Comparison of ENCODE assay signal across 15 cellular contexts in genomic region chr4:108213308-108213707, GRCh38. TPM values are rescaled to one million over a fixed set of nuclear protein-coding genes. Genes with fewer than 3 reads are reported as not detected.
DNase-seq lines count a peak whose midpoint lies in the region; ATAC-seq, FAIRE-seq and TF ChIP-seq lines count a peak whose summit lies in the region.
"Had no signal": no experiment of that assay in that cellular context is flagged by ENCODE, and none has a peak within 500 bp of the region (broad histone marks: within the 10 kb centered on the region; RNA-seq: fewer than 3 reads in every experiment).

No MANE protein-coding gene starts in this region.

- ATAC-seq in Right ventricle myocardium inferior: no peak
- peak; percentile 60 for ATAC-seq in stimulated activated memory B cell treated with anti-CD40 and anti-IgM and Interleukin-4, amounts not matched to agents 10 μg/mL and 1 μg/mL and 100 μg/mL, for 72 hours
- ATAC-seq in GM19397 (IDR thresholded peaks at IDR 0.05; ENCODE audit: unreplicated experiment): no peak
- ATAC-seq: HCT116 had no signal

- H3K36me3 ChIP-seq in cardiac muscle cell (no peaks in the 10 kb centered on the region), H1 (ENCODE audit: control insufficient read depth in 2 of 4, insufficient read depth in 4 of 4, low read length in 3 of 4) (no peaks in the 10 kb centered on the region), neural progenitor cell (no peaks in the 10 kb centered on the region), ovary (no peaks in the 10 kb centered on the region)
- H3K36me3 ChIP-seq: BLaER1 treated with 17β-estradiol and CSF1 and Interleukin-3, amounts not matched to agents 10 nM and 100 nM had no signal

- H3K79me2 ChIP-seq in H1 (ENCODE audit: control insufficient read depth in 1 of 2, insufficient read depth in 2 of 2, low read length in 2 of 2) (no peaks in the 10 kb centered on the region), neural progenitor cell (ENCODE audit: low read depth) (no peaks in the 10 kb centered on the region)

- no peaks in the 10 kb centered on the region for H3F3A ChIP-seq in neural progenitor cell (ENCODE audit: low read depth)

- H3K36me3 Mint-ChIP-seq in neural progenitor cell: no peaks in the 10 kb centered on the region
- H3K36me3 Mint-ChIP-seq in stimulated activated memory B cell treated with anti-CD40 and anti-IgM and Interleukin-4, amounts not matched to agents 10 μg/mL and 1 μg/mL and 100 μg/mL, for 72 hours: no peaks in the 10 kb centered on the region

- H3K27me3 Mint-ChIP-seq in neural progenitor cell (ENCODE audit: insufficient read depth, low read depth): no peaks in the 10 kb centered on the region
- no peaks in the 10 kb centered on the region for H3K27me3 Mint-ChIP-seq in stimulated activated memory B cell treated with anti-CD40 and anti-IgM and Interleukin-4, amounts not matched to agents 10 μg/mL and 1 μg/mL and 100 μg/mL, for 72 hours
- H3K27me3 Mint-ChIP-seq: CD4-positive, CD25-positive, alpha-beta regulatory T cell had no signal

- no peak overlapping the region for H2AK5ac ChIP-seq in H1 (ENCODE audit: low read depth, low read length)

- H2BK15ac ChIP-seq in H1 (ENCODE audit: low read length): no peak overlapping the region

- H3K9ac ChIP-seq in H1 (replicated peaks in 1 of 4; ENCODE audit: extremely low read depth in 1 of 4, low read depth in 3 of 4, low read length in 3 of 4): no peak overlapping the region
- H3K9ac ChIP-seq in neural progenitor cell: no peak overlapping the region
- H3K9ac ChIP-seq: BLaER1 treated with 17β-estradiol and CSF1 and Interleukin-3, amounts not matched to agents 10 nM and 100 nM had no signal

- no peak overlapping the region for H2BK20ac ChIP-seq in H1 (ENCODE audit: low read length)

- no peak overlapping the region for H4K5ac ChIP-seq in H1 (ENCODE audit: insufficient read length, low read depth, low read length)

- H3K27ac ChIP-seq in cardiac muscle cell: peak overlapping the region; percentile 56
- H3K27ac ChIP-seq in H1 (ENCODE audit: low read depth, low read length): no peak overlapping the region
- no peak overlapping the region for H3K27ac ChIP-seq in neural progenitor cell
- H3K27ac ChIP-seq in ovary: no peak overlapping the region
- H3K27ac ChIP-seq: BLaER1 treated with 17β-estradiol and CSF1 and Interleukin-3, amounts not matched to agents 10 nM and 100 nM had no signal

- DNase-seq in cardiac muscle cell (ENCODE audit: low read depth in 1 of 2, low spot score in 1 of 2) (peak in 1 of 2 donors; percentile 13), Right ventricle myocardium inferior (ENCODE audit: missing footprints) (no peak), H1 (ENCODE audit: low read depth in 1 of 2, low spot score in 2 of 2) (no peak), neural progenitor cell (ENCODE audit: low spot score) (peak; percentile 51), ovary (no peak), posterior cingulate gyrus (no peak)
- DNase-seq: ACHN; Calu3; CD4-positive, CD25-positive, alpha-beta regulatory T cell; DMS 273 treated with DMSO at 0.1 percent for 48 hours had no signal

- H3K56ac ChIP-seq in H1 (replicated peaks; ENCODE audit: insufficient read length, low read depth, low read length): no peak overlapping the region

- H3K4me3 Mint-ChIP-seq in neural progenitor cell: no peak overlapping the region
- no peak overlapping the region for H3K4me3 Mint-ChIP-seq in stimulated activated memory B cell treated with anti-CD40 and anti-IgM and Interleukin-4, amounts not matched to agents 10 μg/mL and 1 μg/mL and 100 μg/mL, for 72 hours
- H3K4me3 Mint-ChIP-seq: CD4-positive, CD25-positive, alpha-beta regulatory T cell had no signal

- no peak for TF ChIP-seq RAD21 in H1 (IDR thresholded peaks at IDR 0.05 in 1 of 2, conservative IDR thresholded peaks at IDR 0.05 in 1 of 2; ENCODE audit: low read depth in 2 of 2, low read length in 2 of 2)

- H3K4me3 ChIP-seq in cardiac muscle cell (no peak overlapping the region), H1 (ENCODE audit: extremely low read depth in 1 of 4, insufficient read depth in 2 of 4, low read depth in 3 of 4, low read length in 4 of 4) (no peak overlapping the region), neural progenitor cell (no peak overlapping the region), ovary (no peak overlapping the region)
- H3K4me3 ChIP-seq: BLaER1 treated with 17β-estradiol and CSF1 and Interleukin-3, amounts not matched to agents 10 nM and 100 nM had no signal

- H2AFZ ChIP-seq in H1 (ENCODE audit: low read length) (no peak overlapping the region), neural progenitor cell (replicated peaks) (no peak overlapping the region)

- H4K91ac ChIP-seq in H1 (replicated peaks; ENCODE audit: insufficient read length, low read length): no peak overlapping the region

- whole genome bisulfite sequencing in H1 (ENCODE audit: extremely low coverage in 1 of 2, insufficient coverage in 1 of 2, insufficient read length in 1 of 2, insufficient replicate concordance in 2 of 2, low coverage in 1 of 2, low lambda C conversion rate in 2 of 2, missing lambda C conversion rate in 1 of 2), 2 experiments: 82% methylated on average over 3 of the region's 3 CpGs; no CpG with 5 or more reads in 1 of the 2 experiments
- WGBS in ovary, 3 donors: 80 to 87% (median 80%) methylated on average over 3 of the region's 3 CpGs

- H3K9me3 Mint-ChIP-seq in neural progenitor cell: no peaks in the 10 kb centered on the region
- H3K9me3 Mint-ChIP-seq in stimulated activated memory B cell treated with anti-CD40 and anti-IgM and Interleukin-4, amounts not matched to agents 10 μg/mL and 1 μg/mL and 100 μg/mL, for 72 hours: peaks cover 2% of the 10 kb centered on the region

- H2BK5ac ChIP-seq in H1 (ENCODE audit: low read depth, low read length): no peak overlapping the region

- no peak overlapping the region for H4K8ac ChIP-seq in H1 (ENCODE audit: extremely low read depth, insufficient read depth, low read length)

- peak overlapping the region; percentile 32 for H3K23ac ChIP-seq in H1 (ENCODE audit: insufficient read length)

- no peaks in the 10 kb centered on the region for H3K79me1 ChIP-seq in H1 (ENCODE audit: low read depth, low read length)

- H3K9me3 ChIP-seq in cardiac muscle cell (ENCODE audit: low read depth) (no peaks in the 10 kb centered on the region), H1 (ENCODE audit: insufficient read depth in 2 of 2, low read depth in 1 of 2, low read length in 1 of 2) (no peaks in the 10 kb centered on the region), neural progenitor cell (ENCODE audit: low read depth) (no peaks in the 10 kb centered on the region), ovary (no peaks in the 10 kb centered on the region)

- peaks cover 31% of the 10 kb centered on the region for H3K4me1 Mint-ChIP-seq in neural progenitor cell
- H3K4me1 Mint-ChIP-seq in stimulated activated memory B cell treated with anti-CD40 and anti-IgM and Interleukin-4, amounts not matched to agents 10 μg/mL and 1 μg/mL and 100 μg/mL, for 72 hours: no peaks in the 10 kb centered on the region

- H4K20me1 ChIP-seq in H1 (replicated peaks in 1 of 2; ENCODE audit: control insufficient read depth in 1 of 2, insufficient read depth in 2 of 2, low read length in 2 of 2) (no peaks in the 10 kb centered on the region), neural progenitor cell (ENCODE audit: low read depth) (no peaks in the 10 kb centered on the region)
- H4K20me1 ChIP-seq: BLaER1 treated with 17β-estradiol and CSF1 and Interleukin-3, amounts not matched to agents 10 nM and 100 nM had no signal

- H3K23me2 ChIP-seq in H1 (ENCODE audit: low read depth, low read length): no peaks in the 10 kb centered on the region

- TF ChIP-seq POLR2A in H1 (IDR thresholded peaks at IDR 0.05; ENCODE audit: control extremely low read depth in 1 of 2, low read depth in 2 of 2, low read length in 2 of 2) (no peak), ovary (IDR thresholded peaks at IDR 0.05) (no peak)

- TF ChIP-seq EP300 in H1 (IDR thresholded peaks at IDR 0.05; ENCODE audit: borderline replicate concordance in 1 of 2, low read depth in 2 of 2, low read length in 2 of 2) (no peak), ovary (IDR thresholded peaks at IDR 0.05) (no peak)

- no peak overlapping the region for H3K18ac ChIP-seq in H1 (ENCODE audit: extremely low read depth, low read length)

- no peaks in the 10 kb centered on the region for H3K27me3 ChIP-seq in cardiac muscle cell
- H3K27me3 ChIP-seq in H1 (replicated peaks in 1 of 4; ENCODE audit: control insufficient read depth in 3 of 4, extremely low read depth in 1 of 4, insufficient read depth in 3 of 4, low read length in 3 of 4): no peaks in the 10 kb centered on the region
- H3K27me3 ChIP-seq in neural progenitor cell: no peaks in the 10 kb centered on the region
- no peaks in the 10 kb centered on the region for H3K27me3 ChIP-seq in ovary
- H3K27me3 ChIP-seq: BLaER1 treated with 17β-estradiol and CSF1 and Interleukin-3, amounts not matched to agents 10 nM and 100 nM had no signal

- no peak overlapping the region for H3K4ac ChIP-seq in H1 (replicated peaks; ENCODE audit: insufficient read length, low read depth, low read length)

- peak overlapping the region; percentile 64 for H3K27ac Mint-ChIP-seq in neural progenitor cell
- no peak overlapping the region for H3K27ac Mint-ChIP-seq in stimulated activated memory B cell treated with anti-CD40 and anti-IgM and Interleukin-4, amounts not matched to agents 10 μg/mL and 1 μg/mL and 100 μg/mL, for 72 hours
- H3K27ac Mint-ChIP-seq: CD4-positive, CD25-positive, alpha-beta regulatory T cell had no signal

- H3K14ac ChIP-seq in H1 (ENCODE audit: insufficient read length): no peak overlapping the region

- no peak overlapping the region for H2BK120ac ChIP-seq in H1 (replicated peaks; ENCODE audit: low read depth, low read length)

- POLR2A ChIA-PET in H1 (lab: Charles Lee; ENCODE audit: partially characterized antibody): no interaction called here

- CTCF ChIA-PET in H1 (lab: Charles Lee; ENCODE audit: partially characterized antibody): no interaction called here

- no peak overlapping the region for H2BK12ac ChIP-seq in H1 (ENCODE audit: low read depth, low read length)

- TF ChIP-seq CTCF in cardiac muscle cell (IDR thresholded peaks at IDR 0.05; ENCODE audit: low read depth, low read length): no peak
- TF ChIP-seq CTCF in H1 (IDR thresholded peaks at IDR 0.05; ENCODE audit: control extremely low read depth in 1 of 3, insufficient read depth in 1 of 3, low read depth in 1 of 3, low read length in 3 of 3): no peak
- no peak for TF ChIP-seq CTCF in neural progenitor cell (IDR thresholded peaks at IDR 0.05)
- no peak for TF ChIP-seq CTCF in ovary (IDR thresholded peaks at IDR 0.05)

- FAIRE-seq in H1 (lab: Jason Lieb, UNC): no peak
- FAIRE-seq: H54 had no signal

- intact Hi-C loops in Right ventricle myocardium inferior (cut with DNase I) (no loop called here), ovary (cut with DNase I) (no loop called here), posterior cingulate gyrus (cut with DNase I) (no loop called here)

- H3K4me2 ChIP-seq in H1 (ENCODE audit: insufficient read depth in 1 of 2, low read depth in 2 of 2, low read length in 2 of 2) (no peak overlapping the region), neural progenitor cell (peak overlapping the region; percentile 49)

- H3K4me1 ChIP-seq in cardiac muscle cell (ENCODE audit: low read depth): peaks cover 16% of the 10 kb centered on the region
- no peaks in the 10 kb centered on the region for H3K4me1 ChIP-seq in H1 (replicated peaks in 1 of 4; ENCODE audit: control insufficient read depth in 3 of 4, insufficient read depth in 4 of 4, low read length in 3 of 4)
- peaks cover 25% of the 10 kb centered on the region for H3K4me1 ChIP-seq in neural progenitor cell
- no peaks in the 10 kb centered on the region for H3K4me1 ChIP-seq in ovary (ENCODE audit: insufficient read depth)

RNA-seq across cellular contexts. Expression of gene LEF1, which starts 44.6 kb away (rescaled TPM):
- total RNA-seq in cardiac muscle cell (67.2 and 70.3 TPM in 2 replicates), Right ventricle myocardium inferior (0.32 TPM), neural progenitor cell (ENCODE audit: low replicate concordance) (15.0 and 19.4 TPM in 2 replicates), ovary (10 to 100 TPM in 1 of 7 donors, 1 to 10 TPM in 6; 1.8 to 30.1 (median 6.0) TPM)
- polyA plus RNA-seq in cardiac muscle cell (45.8 and 69.1 TPM in 2 replicates), H1 (2011; rRNA removed) (3.6 and 5.2 TPM in 2 replicates), ovary (10 to 100 TPM in 1 of 2 donors, 1 to 10 TPM in 1; 5.0 to 18.3 TPM)
- total RNA-seq in H1 (2021; fragmentation: NEBNext Ultra II Directional; extraction: Animal tissue kit (Norgen Biotek cat#: 25700)): 0.67 and 2.6 TPM in 2 replicates
- 3.1 TPM for polyA plus RNA-seq in H1 (2011; cell fraction: cytosol; rRNA removed)
- polyA plus RNA-seq in H1 (2011; cell fraction: nucleus; rRNA removed): 3.4 TPM
- 1.3 to 2.7 TPM (median 2.0 TPM) in 4 replicates for polyA plus RNA-seq in H1 (2012, experiment 1 of 2)
- polyA plus RNA-seq in H1 (2012, experiment 2 of 2): 0.62 TPM
- polyA plus RNA-seq in H1 (2013, experiment 1 of 2): 0.12 TPM
- 0.20 TPM for polyA plus RNA-seq in H1 (2013, experiment 2 of 2)
- polyA minus RNA-seq in H1 (2011; rRNA and poly(A)+ RNA removed): 3.6 and 5.4 TPM in 2 replicates
- 1.6 TPM for polyA minus RNA-seq in H1 (2011; cell fraction: cytosol; rRNA and poly(A)+ RNA removed)
- polyA minus RNA-seq in H1 (2011; cell fraction: nucleus; rRNA and poly(A)+ RNA removed): 4.3 TPM
- total RNA-seq: Calu3 had no signal
